11 cellular contexts compared by ENCODE assay signal in the genomic region with DNA sequence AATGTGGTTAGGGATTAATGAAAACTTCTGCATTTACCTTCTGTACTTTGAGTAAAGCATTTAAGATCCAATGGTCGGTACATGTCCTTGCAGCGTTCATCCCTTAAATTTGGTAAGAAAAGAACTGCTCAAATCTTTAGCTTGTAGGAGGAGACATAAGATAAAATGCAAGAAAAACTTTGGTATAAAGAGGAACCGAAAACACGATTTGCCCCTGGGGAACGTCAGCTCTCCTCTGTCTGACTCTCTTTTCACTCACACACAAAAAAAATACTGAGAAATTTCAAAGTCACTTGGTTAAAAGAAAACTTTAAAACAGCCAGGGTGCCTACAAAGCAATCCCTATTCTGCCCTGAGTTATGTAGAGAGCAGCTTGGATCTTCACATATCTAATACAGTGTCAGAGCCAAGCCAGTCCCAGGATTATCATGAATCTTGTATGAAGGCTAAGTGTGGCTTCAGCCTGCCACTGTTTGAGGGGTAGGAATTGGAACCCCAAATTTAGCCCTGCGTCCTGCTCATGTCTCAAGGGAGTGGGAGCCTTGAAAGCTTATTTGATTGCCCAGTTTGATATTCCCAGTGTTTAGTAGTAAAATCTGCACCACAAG.
DNase-seq lines count a peak whose midpoint lies in the region; ATAC-seq and TF ChIP-seq lines count a peak whose summit lies in the region.
"Had no signal": no experiment of that assay in that cellular context is flagged by ENCODE, and none has a peak within 500 bp of the region (broad histone marks: within the 10 kb centered on the region; RNA-seq: fewer than 3 reads in every experiment).

No MANE protein-coding gene starts in this region.

- ATAC-seq in HG02759 (IDR thresholded peaks at IDR 0.05; ENCODE audit: unreplicated experiment) (peak; percentile 95), HG03520 (IDR thresholded peaks at IDR 0.05; ENCODE audit: unreplicated experiment) (peak; percentile 97)

- in situ Hi-C loops in KBM-7 (cut with MboI; ENCODE audit: low pct_unique_long_range_greater_than_20kb, low sequenced_read_pairs): no loop called here

- TF ChIP-seq CTCF in GM06990 (IDR thresholded peaks at IDR 0.05; ENCODE audit: insufficient read depth, low read length, poor library complexity, severe bottlenecking): no peak

- no peaks in the 10 kb centered on the region for H3K27me3 ChIP-seq in GM06990 (replicated peaks; ENCODE audit: control insufficient read depth, insufficient read depth, low read length)

- DNase-seq in GM06990 (ENCODE audit: extremely low read depth, insufficient read length) (peak; percentile 76), GM19240 (ENCODE audit: insufficient read length, low spot score) (peak; percentile 25), KBM-7 (no peak), HCEC 1CT (no peak), NCI-H446 treated with DMSO at 0.1 percent for 48 hours (lab: John Stamatoyannopoulos, UW) (no peak)
- DNase-seq in stimulated activated naive CD4-positive, alpha-beta T cell treated with Interleukin-2 at 50 U/mL for 16 hours (lab: John Stamatoyannopoulos, UW): no peak
- DNase-seq: activated naive CD4-positive, alpha-beta T cell treated with Interleukin-2 at 50 U/mL for 16 hours; cortex of kidney; NCI-H2227 treated with DMSO at 0.1 percent for 48 hours had no signal

- peak overlapping the region; percentile 14; the same call in 1 of the 2 replicates for H3K4me3 ChIP-seq in GM06990 (replicated peaks; ENCODE audit: low read depth, low read length)

- no peaks in the 10 kb centered on the region for H3K36me3 ChIP-seq in GM06990 (ENCODE audit: control insufficient read depth, insufficient read depth, low read length)

Comparison
In these comparisons a context has a peak if more than half of its experiments do, and no peak if none do; other contexts are left out.
1. DNase-seq: peak in GM06990 (single experiment) and GM19240 (single experiment); none in KBM-7 (single experiment), stimulated activated naive CD4-positive, alpha-beta T cell treated with Interleukin-2 at 50 U/mL for 16 hours (single experiment), HCEC 1CT (single experiment) and NCI-H446 treated with DMSO at 0.1 percent for 48 hours (single experiment).